Comparison of ENCODE assay signal across 21 cellular contexts in the genomic region with DNA sequence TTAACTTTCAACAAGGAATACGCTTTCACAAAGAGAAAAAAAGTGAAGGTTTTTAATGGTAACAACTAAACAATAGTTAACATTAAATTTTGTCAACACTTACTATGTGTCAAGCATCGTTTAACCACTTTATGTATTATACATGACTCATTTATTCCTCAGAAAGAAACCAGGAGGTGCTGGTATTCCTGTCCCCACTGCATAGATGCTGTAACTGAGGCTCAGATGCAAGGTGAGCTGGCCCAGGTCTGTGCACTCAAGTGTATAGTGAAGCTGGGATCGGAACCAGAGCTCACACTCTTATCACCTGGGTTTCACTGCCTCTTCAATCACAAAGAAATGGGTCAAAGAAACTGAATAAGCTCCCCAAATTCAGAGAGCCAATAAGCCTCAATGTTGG. TPM values are rescaled to one million over a fixed set of nuclear protein-coding genes. Genes with fewer than 3 reads are reported as not detected.
A peak's percentile ranks its signal among the peaks of the same experiment; 100 is the strongest.
DNase-seq lines count a peak whose midpoint lies in the region; ATAC-seq and TF ChIP-seq lines count a peak whose summit lies in the region.
"Had no signal": no experiment of that assay in that cellular context is flagged by ENCODE, and none has a peak within 500 bp of the region (broad histone marks: within the 10 kb centered on the region; RNA-seq: fewer than 3 reads in every experiment).

No MANE protein-coding gene starts in this region.

- H2AK9ac ChIP-seq in IMR-90 (replicated peaks; ENCODE audit: low read depth, low read length, poor library complexity): no peak overlapping the region

- peaks cover 8% of the 10 kb centered on the region for H3K9me1 ChIP-seq in IMR-90 (ENCODE audit: insufficient read depth, low read length)

- H3K36me3 ChIP-seq in BLaER1: no peaks in the 10 kb centered on the region
- no peaks in the 10 kb centered on the region for H3K36me3 ChIP-seq in IMR-90 (ENCODE audit: control insufficient read depth, insufficient read depth, low read length)
- H3K36me3 ChIP-seq: BE2C had no signal

- H4K20me1 ChIP-seq in BLaER1 (no peaks in the 10 kb centered on the region), IMR-90 (ENCODE audit: insufficient read depth, low read length) (no peaks in the 10 kb centered on the region)

- no peak for TF ChIP-seq RAD21 in IMR-90 (IDR thresholded peaks at IDR 0.05; ENCODE audit: low read length)

- peak overlapping the region; percentile 19; the same call in 1 of the 2 replicates for H4K5ac ChIP-seq in IMR-90 (ENCODE audit: low read depth, low read length)

- H2AK5ac ChIP-seq in IMR-90 (ENCODE audit: low read depth, low read length): peak overlapping the region; percentile 59

- no peak overlapping the region for H3K23ac ChIP-seq in IMR-90 (ENCODE audit: low read depth, low read length)

- peak overlapping the region; percentile 68; the same call in 1 of the 2 replicates for H4K91ac ChIP-seq in IMR-90 (ENCODE audit: insufficient read depth, low read depth, low read length)

- CTCF ChIA-PET in IMR-90 (lab: Yijun Ruan, JAX): interaction anchor here (0.6 kb wide), 1 partner anchor 11 kb away, joined by 3 read pairs; no protein-coding TSS in a partner anchor

- no peaks in the 10 kb centered on the region for H3K27me3 Mint-ChIP-seq in activated CD4-positive, alpha-beta T cell treated with anti-CD3 and anti-CD28 coated beads, Interleukin-2, amount 10 ng/mL, durations not matched to agents 24 days and 14 days
- H3K27me3 Mint-ChIP-seq in activated naive CD8-positive, alpha-beta T cell treated with anti-CD3 and anti-CD28 coated beads, Interleukin-2, amount 50 U/mL, for 24 hours: no peaks in the 10 kb centered on the region

- H3K27ac Mint-ChIP-seq in activated CD4-positive, alpha-beta T cell treated with anti-CD3 and anti-CD28 coated beads, Interleukin-2, amount 10 ng/mL, durations not matched to agents 24 days and 14 days: no peak overlapping the region
- H3K27ac Mint-ChIP-seq in activated naive CD8-positive, alpha-beta T cell treated with anti-CD3 and anti-CD28 coated beads, Interleukin-2, amount 50 U/mL, for 24 hours: no peak overlapping the region
- H3K27ac Mint-ChIP-seq: CD4-positive, CD25-positive, alpha-beta regulatory T cell; CD8-positive, alpha-beta T cell; GM23338; H9 had no signal

- peak overlapping the region; percentile 19 for H3K18ac ChIP-seq in IMR-90 (ENCODE audit: low read depth, low read length)

- no peak overlapping the region for H3K4me3 ChIP-seq in BLaER1
- H3K4me3 ChIP-seq in IMR-90 (ENCODE audit: insufficient read depth, low read depth, low read length): no peak overlapping the region
- H3K4me3 ChIP-seq: A549, GM23338 had no signal

- H3K56ac ChIP-seq in IMR-90 (ENCODE audit: extremely low read depth, insufficient read depth, low read length): no peak overlapping the region

- no peak for TF ChIP-seq POLR2A in IMR-90 (IDR thresholded peaks at IDR 0.05; ENCODE audit: low read depth, low read length)

- H2BK15ac ChIP-seq in IMR-90 (ENCODE audit: low read depth, low read length): peak overlapping the region; percentile 47; the same call in 1 of the 3 replicates

- peak overlapping the region; percentile 81 for H2BK120ac ChIP-seq in IMR-90 (ENCODE audit: low read depth, low read length)

- H3K14ac ChIP-seq in IMR-90 (replicated peaks; ENCODE audit: low read depth, low read length): peak overlapping the region; percentile 76

- intact Hi-C loops in activated CD4-positive, alpha-beta T cell treated with anti-CD3 and anti-CD28 coated beads, Interleukin-2, amount 10 ng/mL, durations not matched to agents 24 days and 14 days (cut with micrococcal nuclease): no loop called here
- intact Hi-C loops in IMR-90 (cut with micrococcal nuclease): no loop called here

- no peak overlapping the region for H2BK5ac ChIP-seq in IMR-90 (ENCODE audit: low read depth, low read length, poor library complexity, severe bottlenecking)

- H3K27me3 ChIP-seq in BLaER1: no peaks in the 10 kb centered on the region
- H3K27me3 ChIP-seq in IMR-90 (ENCODE audit: control insufficient read depth, insufficient read depth, low read length): no peaks in the 10 kb centered on the region

- dilution Hi-C loops in IMR-90 (cut with HindIII; ENCODE audit: low sequenced_read_pairs, unreplicated experiment): no loop called here

- H3K79me1 ChIP-seq in IMR-90 (ENCODE audit: low read depth in 1 of 2, low read length in 2 of 2): no peaks in the 10 kb centered on the region

- TF ChIP-seq CTCF in IMR-90 (conservative IDR thresholded peaks at IDR 0.05; ENCODE audit: low read depth, low read length): no peak

- H4K8ac ChIP-seq in IMR-90 (ENCODE audit: low read depth in 2 of 2, low read length in 2 of 2): peak overlapping the region in 1 of 2 experiments; percentile 67; a peak in 1 of 4 replicates

- no peak overlapping the region; the same call in 1 of the 2 replicates for H3K27ac ChIP-seq in BLaER1
- H3K27ac ChIP-seq in IMR-90 (ENCODE audit: insufficient read depth, low read length): no peak overlapping the region
- H3K27ac ChIP-seq: A549, C4-2B had no signal

- no peak for ATAC-seq in IMR-90 (ENCODE audit: low read depth)
- peak; percentile 75 for ATAC-seq in activated naive CD8-positive, alpha-beta T cell treated with anti-CD3 and anti-CD28 coated beads, Interleukin-2, amount 50 U/mL, for 24 hours
- no peak for ATAC-seq in GM21528 (IDR thresholded peaks at IDR 0.05; ENCODE audit: low FRiP score, unreplicated experiment)
- ATAC-seq: A549; CD8-positive, alpha-beta T cell; GM23338; HCT116 had no signal

- POLR2A ChIA-PET in IMR-90 (lab: Charles Lee; ENCODE audit: unreplicated experiment): no interaction called here

- peak overlapping the region; percentile 84 for H3K4ac ChIP-seq in IMR-90 (ENCODE audit: low read depth, low read length)

- H3K4me1 Mint-ChIP-seq in activated CD4-positive, alpha-beta T cell treated with anti-CD3 and anti-CD28 coated beads, Interleukin-2, amount 10 ng/mL, durations not matched to agents 24 days and 14 days: peaks cover 3% of the 10 kb centered on the region
- H3K4me1 Mint-ChIP-seq in activated naive CD8-positive, alpha-beta T cell treated with anti-CD3 and anti-CD28 coated beads, Interleukin-2, amount 50 U/mL, for 24 hours: peaks cover 3% of the 10 kb centered on the region
- H3K4me1 Mint-ChIP-seq: CD4-positive, CD25-positive, alpha-beta regulatory T cell had no signal

- H3K36me3 Mint-ChIP-seq in activated CD4-positive, alpha-beta T cell treated with anti-CD3 and anti-CD28 coated beads, Interleukin-2, amount 10 ng/mL, durations not matched to agents 24 days and 14 days (ENCODE audit: low read depth): no peaks in the 10 kb centered on the region
- no peaks in the 10 kb centered on the region for H3K36me3 Mint-ChIP-seq in activated naive CD8-positive, alpha-beta T cell treated with anti-CD3 and anti-CD28 coated beads, Interleukin-2, amount 50 U/mL, for 24 hours (ENCODE audit: low read depth)
- H3K36me3 Mint-ChIP-seq: CD8-positive, alpha-beta T cell had no signal

- H2AFZ ChIP-seq in IMR-90 (replicated peaks; ENCODE audit: low read length, poor library complexity): no peak overlapping the region
- H2AFZ ChIP-seq: GM23338 had no signal

- no peak overlapping the region for H3K4me3 Mint-ChIP-seq in activated CD4-positive, alpha-beta T cell treated with anti-CD3 and anti-CD28 coated beads, Interleukin-2, amount 10 ng/mL, durations not matched to agents 24 days and 14 days
- H3K4me3 Mint-ChIP-seq in activated naive CD8-positive, alpha-beta T cell treated with anti-CD3 and anti-CD28 coated beads, Interleukin-2, amount 50 U/mL, for 24 hours: no peak overlapping the region
- H3K4me3 Mint-ChIP-seq: CD4-positive, CD25-positive, alpha-beta regulatory T cell; CD8-positive, alpha-beta T cell; GM23338; H9 had no signal

- no peaks in the 10 kb centered on the region for H3K9me3 ChIP-seq in BLaER1
- no peaks in the 10 kb centered on the region for H3K9me3 ChIP-seq in IMR-90 (ENCODE audit: control insufficient read depth, insufficient read depth, low read length)
- H3K9me3 ChIP-seq: A549, BE2C, Caco-2 had no signal

- DNase-seq in activated CD4-positive, alpha-beta T cell treated with anti-CD3 and anti-CD28 coated beads, Interleukin-2, amount 10 ng/mL, durations not matched to agents 24 days and 14 days: peak; percentile 21
- no peak for DNase-seq in activated CD4-positive, alpha-beta T cell treated with anti-CD3 and anti-CD28 coated beads, Interleukin-2, amount 50 U/mL, for 4 hours
- DNase-seq in IMR-90: no peak
- no peak for DNase-seq in activated naive CD8-positive, alpha-beta T cell treated with anti-CD3 and anti-CD28 coated beads, Interleukin-2, amount 50 U/mL, for 24 hours
- DNase-seq in NCI-H526 treated with DMSO at 0.1 percent for 48 hours (lab: John Stamatoyannopoulos, UW): no peak
- DNase-seq: 8988T; ACHN; AML-193; BE2C; Caco-2; CD4-positive, CD25-positive, alpha-beta regulatory T cell; CD8-positive, alpha-beta T cell; DMS153; DND-41; H9 had no signal

- peak overlapping the region; percentile 68 for H3K4me2 ChIP-seq in BLaER1
- no peak overlapping the region for H3K4me2 ChIP-seq in IMR-90 (ENCODE audit: low read depth, low read length)
- H3K4me2 ChIP-seq: A549, GM23338 had no signal

- no peaks in the 10 kb centered on the region for H3K9me3 Mint-ChIP-seq in activated CD4-positive, alpha-beta T cell treated with anti-CD3 and anti-CD28 coated beads, Interleukin-2, amount 10 ng/mL, durations not matched to agents 24 days and 14 days
- H3K9me3 Mint-ChIP-seq in activated naive CD8-positive, alpha-beta T cell treated with anti-CD3 and anti-CD28 coated beads, Interleukin-2, amount 50 U/mL, for 24 hours: no peaks in the 10 kb centered on the region
- H3K9me3 Mint-ChIP-seq: CD4-positive, CD25-positive, alpha-beta regulatory T cell; CD8-positive, alpha-beta T cell; GM23338; H9 had no signal

- H3K4me1 ChIP-seq in BLaER1: peaks cover 13% of the 10 kb centered on the region
- peaks cover 15% of the 10 kb centered on the region for H3K4me1 ChIP-seq in IMR-90 (ENCODE audit: control insufficient read depth, insufficient read depth, low read length)
- H3K4me1 ChIP-seq: A549, BE2C, Caco-2 had no signal

- H2BK20ac ChIP-seq in IMR-90 (ENCODE audit: low read depth, low read length): peak overlapping the region; percentile 90

- BruUV-seq in IMR-90 (replicated peaks; lab: Mats Ljungman, UMichigan): no TSS peak

- in situ Hi-C loops in IMR-90 (cut with MboI; ENCODE audit: low sequenced_read_pairs): no loop called here

- no peak overlapping the region for H3K9ac ChIP-seq in BLaER1
- H3K9ac ChIP-seq in IMR-90 (ENCODE audit: low read depth, low read length): no peak overlapping the region

- no CpG with 5 or more reads among the region's 3 CpGs for WGBS in IMR-90 (ENCODE audit: extremely low coverage in 2 of 2, insufficient read length in 1 of 2), 2 experiments

RNA-seq across cellular contexts. Expression of gene FBXO15, which starts 16.5 kb away (rescaled TPM):
- 1.2 and 1.3 TPM in 2 replicates for total RNA-seq in activated CD4-positive, alpha-beta T cell treated with anti-CD3 and anti-CD28 coated beads, Interleukin-2, amount 10 ng/mL, durations not matched to agents 24 days and 14 days
- total RNA-seq in IMR-90 (2012; rRNA removed): 0.90 and 1.1 TPM in 2 replicates
- 1.5 and 2.0 TPM in 2 replicates for polyA plus RNA-seq in IMR-90 (2012; rRNA removed)
- 0.51 and 0.62 TPM in 2 replicates for polyA plus RNA-seq in IMR-90 (2012; cell fraction: cytosol; rRNA removed)
- polyA plus RNA-seq in IMR-90 (2012; cell fraction: nucleus; rRNA removed; ENCODE audit: low replicate concordance): 0.67 and 6.4 TPM in 2 replicates
- total RNA-seq: CD4-positive, CD25-positive, alpha-beta regulatory T cell had no signal

RNA-seq across cellular contexts. Expression of gene TIMM21, which starts 17.2 kb away (rescaled TPM):
- 61.8 and 71.8 TPM in 2 replicates for total RNA-seq in activated CD4-positive, alpha-beta T cell treated with anti-CD3 and anti-CD28 coated beads, Interleukin-2, amount 10 ng/mL, durations not matched to agents 24 days and 14 days
- 41.9 and 42.8 TPM in 2 replicates for total RNA-seq in IMR-90 (2012; rRNA removed)
- 41.5 and 52.7 TPM in 2 replicates for polyA plus RNA-seq in IMR-90 (2012; rRNA removed)
- polyA plus RNA-seq in IMR-90 (2012; cell fraction: cytosol; rRNA removed): 11.2 and 15.8 TPM in 2 replicates
- polyA plus RNA-seq in IMR-90 (2012; cell fraction: nucleus; rRNA removed; ENCODE audit: low replicate concordance): 7.0 and 45.7 TPM in 2 replicates
